1 cellular context compared by ENCODE assay signal in the genomic region with DNA sequence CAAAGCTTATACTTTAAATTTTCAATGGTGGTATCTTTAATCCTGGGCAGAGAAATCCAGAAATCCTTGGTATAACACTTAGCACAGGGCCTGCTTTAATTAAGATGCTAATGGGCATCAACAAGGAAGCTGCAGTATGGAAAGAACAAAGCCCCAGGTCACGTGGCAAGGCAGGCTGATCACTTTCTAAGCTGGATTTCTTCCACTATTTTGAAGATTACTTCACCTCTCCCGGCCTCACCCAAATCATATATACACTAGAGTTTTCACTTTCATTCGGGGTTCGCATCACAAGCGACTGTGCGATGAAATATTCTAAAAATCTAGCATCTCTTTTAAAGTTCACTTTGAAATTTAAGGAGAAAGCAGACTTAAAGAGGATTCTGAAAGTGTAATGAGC.
TF ChIP-seq lines count a peak whose summit lies in the region.

No MANE protein-coding gene starts in this region.

TF ChIP-seq in H1, 55 proteins besides CTCF, POLR2A, EP300 and RAD21:
- TF ChIP-seq, protein P1, sequence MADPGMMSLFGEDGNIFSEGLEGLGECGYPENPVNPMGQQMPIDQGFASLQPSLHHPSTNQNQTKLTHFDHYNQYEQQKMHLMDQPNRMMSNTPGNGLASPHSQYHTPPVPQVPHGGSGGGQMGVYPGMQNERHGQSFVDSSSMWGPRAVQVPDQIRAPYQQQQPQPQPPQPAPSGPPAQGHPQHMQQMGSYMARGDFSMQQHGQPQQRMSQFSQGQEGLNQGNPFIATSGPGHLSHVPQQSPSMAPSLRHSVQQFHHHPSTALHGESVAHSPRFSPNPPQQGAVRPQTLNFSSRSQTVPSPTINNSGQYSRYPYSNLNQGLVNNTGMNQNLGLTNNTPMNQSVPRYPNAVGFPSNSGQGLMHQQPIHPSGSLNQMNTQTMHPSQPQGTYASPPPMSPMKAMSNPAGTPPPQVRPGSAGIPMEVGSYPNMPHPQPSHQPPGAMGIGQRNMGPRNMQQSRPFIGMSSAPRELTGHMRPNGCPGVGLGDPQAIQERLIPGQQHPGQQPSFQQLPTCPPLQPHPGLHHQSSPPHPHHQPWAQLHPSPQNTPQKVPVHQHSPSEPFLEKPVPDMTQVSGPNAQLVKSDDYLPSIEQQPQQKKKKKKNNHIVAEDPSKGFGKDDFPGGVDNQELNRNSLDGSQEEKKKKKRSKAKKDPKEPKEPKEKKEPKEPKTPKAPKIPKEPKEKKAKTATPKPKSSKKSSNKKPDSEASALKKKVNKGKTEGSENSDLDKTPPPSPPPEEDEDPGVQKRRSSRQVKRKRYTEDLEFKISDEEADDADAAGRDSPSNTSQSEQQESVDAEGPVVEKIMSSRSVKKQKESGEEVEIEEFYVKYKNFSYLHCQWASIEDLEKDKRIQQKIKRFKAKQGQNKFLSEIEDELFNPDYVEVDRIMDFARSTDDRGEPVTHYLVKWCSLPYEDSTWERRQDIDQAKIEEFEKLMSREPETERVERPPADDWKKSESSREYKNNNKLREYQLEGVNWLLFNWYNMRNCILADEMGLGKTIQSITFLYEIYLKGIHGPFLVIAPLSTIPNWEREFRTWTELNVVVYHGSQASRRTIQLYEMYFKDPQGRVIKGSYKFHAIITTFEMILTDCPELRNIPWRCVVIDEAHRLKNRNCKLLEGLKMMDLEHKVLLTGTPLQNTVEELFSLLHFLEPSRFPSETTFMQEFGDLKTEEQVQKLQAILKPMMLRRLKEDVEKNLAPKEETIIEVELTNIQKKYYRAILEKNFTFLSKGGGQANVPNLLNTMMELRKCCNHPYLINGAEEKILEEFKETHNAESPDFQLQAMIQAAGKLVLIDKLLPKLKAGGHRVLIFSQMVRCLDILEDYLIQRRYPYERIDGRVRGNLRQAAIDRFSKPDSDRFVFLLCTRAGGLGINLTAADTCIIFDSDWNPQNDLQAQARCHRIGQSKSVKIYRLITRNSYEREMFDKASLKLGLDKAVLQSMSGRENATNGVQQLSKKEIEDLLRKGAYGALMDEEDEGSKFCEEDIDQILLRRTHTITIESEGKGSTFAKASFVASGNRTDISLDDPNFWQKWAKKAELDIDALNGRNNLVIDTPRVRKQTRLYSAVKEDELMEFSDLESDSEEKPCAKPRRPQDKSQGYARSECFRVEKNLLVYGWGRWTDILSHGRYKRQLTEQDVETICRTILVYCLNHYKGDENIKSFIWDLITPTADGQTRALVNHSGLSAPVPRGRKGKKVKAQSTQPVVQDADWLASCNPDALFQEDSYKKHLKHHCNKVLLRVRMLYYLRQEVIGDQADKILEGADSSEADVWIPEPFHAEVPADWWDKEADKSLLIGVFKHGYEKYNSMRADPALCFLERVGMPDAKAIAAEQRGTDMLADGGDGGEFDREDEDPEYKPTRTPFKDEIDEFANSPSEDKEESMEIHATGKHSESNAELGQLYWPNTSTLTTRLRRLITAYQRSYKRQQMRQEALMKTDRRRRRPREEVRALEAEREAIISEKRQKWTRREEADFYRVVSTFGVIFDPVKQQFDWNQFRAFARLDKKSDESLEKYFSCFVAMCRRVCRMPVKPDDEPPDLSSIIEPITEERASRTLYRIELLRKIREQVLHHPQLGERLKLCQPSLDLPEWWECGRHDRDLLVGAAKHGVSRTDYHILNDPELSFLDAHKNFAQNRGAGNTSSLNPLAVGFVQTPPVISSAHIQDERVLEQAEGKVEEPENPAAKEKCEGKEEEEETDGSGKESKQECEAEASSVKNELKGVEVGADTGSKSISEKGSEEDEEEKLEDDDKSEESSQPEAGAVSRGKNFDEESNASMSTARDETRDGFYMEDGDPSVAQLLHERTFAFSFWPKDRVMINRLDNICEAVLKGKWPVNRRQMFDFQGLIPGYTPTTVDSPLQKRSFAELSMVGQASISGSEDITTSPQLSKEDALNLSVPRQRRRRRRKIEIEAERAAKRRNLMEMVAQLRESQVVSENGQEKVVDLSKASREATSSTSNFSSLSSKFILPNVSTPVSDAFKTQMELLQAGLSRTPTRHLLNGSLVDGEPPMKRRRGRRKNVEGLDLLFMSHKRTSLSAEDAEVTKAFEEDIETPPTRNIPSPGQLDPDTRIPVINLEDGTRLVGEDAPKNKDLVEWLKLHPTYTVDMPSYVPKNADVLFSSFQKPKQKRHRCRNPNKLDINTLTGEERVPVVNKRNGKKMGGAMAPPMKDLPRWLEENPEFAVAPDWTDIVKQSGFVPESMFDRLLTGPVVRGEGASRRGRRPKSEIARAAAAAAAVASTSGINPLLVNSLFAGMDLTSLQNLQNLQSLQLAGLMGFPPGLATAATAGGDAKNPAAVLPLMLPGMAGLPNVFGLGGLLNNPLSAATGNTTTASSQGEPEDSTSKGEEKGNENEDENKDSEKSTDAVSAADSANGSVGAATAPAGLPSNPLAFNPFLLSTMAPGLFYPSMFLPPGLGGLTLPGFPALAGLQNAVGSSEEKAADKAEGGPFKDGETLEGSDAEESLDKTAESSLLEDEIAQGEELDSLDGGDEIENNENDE (IDR thresholded peaks at IDR 0.05; ENCODE audit: insufficient replicate concordance, low read length): no peak
- TF ChIP-seq MAFK (IDR thresholded peaks at IDR 0.05; ENCODE audit: low read depth, low read length): no peak
- no peak for TF ChIP-seq SIN3A (conservative IDR thresholded peaks at IDR 0.05 in 1 of 2, IDR thresholded peaks at IDR 0.05 in 1 of 2; ENCODE audit: low read depth in 1 of 2, low read length in 2 of 2)
- no peak for TF ChIP-seq BCL11A (IDR thresholded peaks at IDR 0.05; ENCODE audit: low read depth in 2 of 2, low read length in 2 of 2)
- no peak for TF ChIP-seq CEBPB (IDR thresholded peaks at IDR 0.05; ENCODE audit: low read depth, low read length)
- no peak for TF ChIP-seq GABPA (IDR thresholded peaks at IDR 0.05; ENCODE audit: borderline replicate concordance, insufficient read depth, low read length)
- TF ChIP-seq KDM4A (IDR thresholded peaks at IDR 0.05; ENCODE audit: low read depth, low read length, severe bottlenecking): no peak
- TF ChIP-seq ATF3 (IDR thresholded peaks at IDR 0.05; ENCODE audit: insufficient read depth, low read depth, low read length): 0 out of 2 replicates have a peak, but pooled peaks have one; percentile 11
- TF ChIP-seq, protein P2, sequence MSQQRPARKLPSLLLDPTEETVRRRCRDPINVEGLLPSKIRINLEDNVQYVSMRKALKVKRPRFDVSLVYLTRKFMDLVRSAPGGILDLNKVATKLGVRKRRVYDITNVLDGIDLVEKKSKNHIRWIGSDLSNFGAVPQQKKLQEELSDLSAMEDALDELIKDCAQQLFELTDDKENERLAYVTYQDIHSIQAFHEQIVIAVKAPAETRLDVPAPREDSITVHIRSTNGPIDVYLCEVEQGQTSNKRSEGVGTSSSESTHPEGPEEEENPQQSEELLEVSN (IDR thresholded peaks at IDR 0.05): peak; percentile 43; the same call in 1 of the 2 replicates
- no peak for TF ChIP-seq SUZ12 (IDR thresholded peaks at IDR 0.05; ENCODE audit: low read length)
- TF ChIP-seq, protein P3, sequence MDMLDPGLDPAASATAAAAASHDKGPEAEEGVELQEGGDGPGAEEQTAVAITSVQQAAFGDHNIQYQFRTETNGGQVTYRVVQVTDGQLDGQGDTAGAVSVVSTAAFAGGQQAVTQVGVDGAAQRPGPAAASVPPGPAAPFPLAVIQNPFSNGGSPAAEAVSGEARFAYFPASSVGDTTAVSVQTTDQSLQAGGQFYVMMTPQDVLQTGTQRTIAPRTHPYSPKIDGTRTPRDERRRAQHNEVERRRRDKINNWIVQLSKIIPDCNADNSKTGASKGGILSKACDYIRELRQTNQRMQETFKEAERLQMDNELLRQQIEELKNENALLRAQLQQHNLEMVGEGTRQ (IDR thresholded peaks at IDR 0.05; ENCODE audit: low read length): peak; percentile 66
- TF ChIP-seq, protein P4, sequence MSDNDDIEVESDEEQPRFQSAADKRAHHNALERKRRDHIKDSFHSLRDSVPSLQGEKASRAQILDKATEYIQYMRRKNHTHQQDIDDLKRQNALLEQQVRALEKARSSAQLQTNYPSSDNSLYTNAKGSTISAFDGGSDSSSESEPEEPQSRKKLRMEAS (IDR thresholded peaks at IDR 0.05): peak; percentile 59; the same call in 1 of the 2 replicates
- TF ChIP-seq YY1 (IDR thresholded peaks at IDR 0.05; ENCODE audit: low read depth, low read length): no peak
- TF ChIP-seq CBX5 (IDR thresholded peaks at IDR 0.05; ENCODE audit: low read depth, low read length): no peak
